9 cellular contexts compared by ENCODE assay signal in genomic region chr4:114599231-114600065, GRCh38. TPM values are rescaled to one million over a fixed set of nuclear protein-coding genes. Genes with fewer than 3 reads are reported as not detected.
A peak's percentile ranks its signal among the peaks of the same experiment; 100 is the strongest.
DNase-seq lines count a peak whose midpoint lies in the region; ATAC-seq and TF ChIP-seq lines count a peak whose summit lies in the region.
"Had no signal": no experiment of that assay in that cellular context is flagged by ENCODE, and none has a peak within 500 bp of the region (broad histone marks: within the 10 kb centered on the region; RNA-seq: fewer than 3 reads in every experiment).

No MANE protein-coding gene starts in this region.

- peaks cover 5% of the 10 kb centered on the region for H3K27me3 Mint-ChIP-seq in WTC11 (ENCODE audit: low read depth)

- CTCF ChIA-PET in WTC11 (lab: Charles Lee), result interaction anchor here (1.4 kb wide), 1 partner anchor 60 kb away, joined by 6 read pairs; no protein-coding TSS in a partner anchor

- peak; percentile 11 for DNase-seq in stimulated activated CD4-positive, alpha-beta T cell treated with anti-CD3 and anti-CD28 coated beads, Interleukin-15, amount 100 ng/mL, for 24 hours
- no peak for DNase-seq in stimulated activated CD4-positive, alpha-beta T cell treated with anti-CD3 and anti-CD28 coated beads, Interleukin-1b, Interleukin-23, amount 100 ng/mL, for 48 hours
- DNase-seq in WTC11 (ENCODE audit: low spot score), result peak; percentile 53
- DNase-seq in head of caudate nucleus, result peak in 37 of 42 donors; percentile 2 to 74 (median 38)
- peak; percentile 22 for DNase-seq in putamen (ENCODE audit: low spot score)
- no peak for DNase-seq in AML-193 (lab: John Stamatoyannopoulos, UW)

- ATAC-seq in WTC11 (peak; percentile 46), HG02763 (IDR thresholded peaks at IDR 0.05; ENCODE audit: unreplicated experiment) (no peak), HG03439 (IDR thresholded peaks at IDR 0.05; ENCODE audit: unreplicated experiment) (no peak)

- intact Hi-C loops in head of caudate nucleus (cut with DNase I), result loop anchor here (2.0 to 10.0 kb wide), 2 partner anchors 59 to 65 kb away; no protein-coding TSS in a partner anchor

- H3K36me3 Mint-ChIP-seq in WTC11, result peaks cover 23% of the 10 kb centered on the region

- H3K4me1 Mint-ChIP-seq in WTC11, result peaks cover 7% of the 10 kb centered on the region

- POLR2A ChIA-PET in WTC11 (lab: Charles Lee), result no interaction called here

- peaks cover 22% of the 10 kb centered on the region for H3K9me3 Mint-ChIP-seq in WTC11
- H3K9me3 Mint-ChIP-seq: dendritic cell treated with granulocyte-macrophage colony-stimulating factor and Interleukin-4, amounts not matched to agents 40 ng/mL and 50 ng/mL, for 4 days had no signal

- H3K27ac Mint-ChIP-seq in WTC11, result peak overlapping the region; percentile 43
- H3K27ac Mint-ChIP-seq: dendritic cell treated with granulocyte-macrophage colony-stimulating factor and Interleukin-4, amounts not matched to agents 40 ng/mL and 50 ng/mL, for 4 days had no signal

- no peak overlapping the region; the same call in 1 of the 2 replicates for H3K4me3 Mint-ChIP-seq in WTC11
- H3K4me3 Mint-ChIP-seq: dendritic cell treated with granulocyte-macrophage colony-stimulating factor and Interleukin-4, amounts not matched to agents 40 ng/mL and 50 ng/mL, for 4 days had no signal

- no peak for TF ChIP-seq CTCF in WTC11 (IDR thresholded peaks at IDR 0.05)

TF ChIP-seq in WTC11, 78 proteins besides CTCF, POLR2A, EP300 and RAD21:
- TF ChIP-seq SMAD3 (CRISPR knock-in tag; IDR thresholded peaks at IDR 0.05; ENCODE audit: borderline replicate concordance), result 0 out of 2 replicates have a peak, but pooled peaks have one; percentile 7
- no peak for TF ChIP-seq ERG (CRISPR knock-in tag; IDR thresholded peaks at IDR 0.05)
- 0 out of 2 replicates have a peak, but pooled peaks have one; percentile 38 for TF ChIP-seq FOXP4 (CRISPR knock-in tag; IDR thresholded peaks at IDR 0.05)
- peak; percentile 67; the same call in 1 of the 2 replicates for TF ChIP-seq KAT7 (CRISPR knock-in tag; IDR thresholded peaks at IDR 0.05; ENCODE audit: borderline replicate concordance)
- 0 out of 2 replicates have a peak, but pooled peaks have one; percentile 55 for TF ChIP-seq HMGXB4 (CRISPR knock-in tag; IDR thresholded peaks at IDR 0.05)

RNA-seq across cellular contexts. Expression of gene UGT8, which starts 0.8 kb away (rescaled TPM):
- total RNA-seq in WTC11 (2021), result 29.2 to 30.8 TPM (median 30.7 TPM) in 3 replicates

Comparison
In these comparisons a context has a peak if more than half of its experiments do, and no peak if none do; other contexts are left out.
1. DNase-seq: peak in stimulated activated CD4-positive, alpha-beta T cell treated with anti-CD3 and anti-CD28 coated beads, Interleukin-15, amount 100 ng/mL, for 24 hours (single experiment), WTC11 (single experiment), head of caudate nucleus (37 of 42) and putamen (single experiment); none in stimulated activated CD4-positive, alpha-beta T cell treated with anti-CD3 and anti-CD28 coated beads, Interleukin-1b, Interleukin-23, amount 100 ng/mL, for 48 hours (single experiment) and AML-193 (0 of 2).